11 cellular contexts compared by ENCODE assay signal in the genomic region with DNA sequence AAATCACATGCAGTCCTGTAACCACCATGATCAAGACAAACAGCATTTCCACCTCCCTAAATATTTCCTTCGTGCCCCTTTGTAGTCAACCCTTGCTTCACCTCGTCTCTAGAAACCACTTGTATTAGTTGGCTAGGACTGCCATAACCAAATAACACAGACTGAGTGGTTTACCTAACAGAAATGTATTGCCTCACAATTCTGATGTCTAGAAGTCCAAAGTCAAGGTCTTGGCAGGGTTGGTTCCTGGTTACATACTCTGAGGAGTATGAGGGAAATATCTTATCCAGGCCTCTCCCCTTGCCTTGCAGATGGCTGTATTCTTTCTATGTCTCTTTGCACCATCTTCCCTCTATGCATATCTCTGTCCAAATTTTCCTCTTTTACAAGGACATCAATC. TPM values are rescaled to one million over a fixed set of nuclear protein-coding genes. Genes with fewer than 3 reads are reported as not detected.
A peak's percentile ranks its signal among the peaks of the same experiment; 100 is the strongest.
DNase-seq lines count a peak whose midpoint lies in the region; ATAC-seq and TF ChIP-seq lines count a peak whose summit lies in the region.
"Had no signal": no experiment of that assay in that cellular context is flagged by ENCODE, and none has a peak within 500 bp of the region (broad histone marks: within the 10 kb centered on the region; RNA-seq: fewer than 3 reads in every experiment).

No MANE protein-coding gene starts in this region.

- H3F3A ChIP-seq in GM23338 (replicated peaks; ENCODE audit: low read depth), result no peaks in the 10 kb centered on the region

- no peak overlapping the region for H3K27ac Mint-ChIP-seq in GM23338
- H3K27ac Mint-ChIP-seq: CD4-positive, CD25-positive, alpha-beta regulatory T cell; H9 had no signal

- no peak overlapping the region for H3K4me2 ChIP-seq in GM23338
- H3K4me2 ChIP-seq: BLaER1 treated with 17β-estradiol and CSF1 and Interleukin-3, amounts not matched to agents 10 nM and 100 nM had no signal

- no peak for TF ChIP-seq CTCF in GM23338 (conservative IDR thresholded peaks at IDR 0.05; ENCODE audit: low read depth in 2 of 2)
- TF ChIP-seq CTCF in esophagus muscularis mucosa (IDR thresholded peaks at IDR 0.05), result no peak
- TF ChIP-seq CTCF in right lobe of liver (IDR thresholded peaks at IDR 0.05), result no peak

- H3K4me1 ChIP-seq in GM23338 (ENCODE audit: insufficient read depth), result no peaks in the 10 kb centered on the region
- no peaks in the 10 kb centered on the region for H3K4me1 ChIP-seq in esophagus muscularis mucosa
- no peaks in the 10 kb centered on the region for H3K4me1 ChIP-seq in right lobe of liver

- H3K4me3 Mint-ChIP-seq in GM23338, result no peak overlapping the region
- H3K4me3 Mint-ChIP-seq: CD4-positive, CD25-positive, alpha-beta regulatory T cell; H9 had no signal

- intact Hi-C loops in esophagus muscularis mucosa (cut with DNase I) (no loop called here), right lobe of liver (cut with DNase I) (no loop called here)

- H3K36me3 ChIP-seq in GM23338 (ENCODE audit: insufficient read depth) (no peaks in the 10 kb centered on the region), esophagus muscularis mucosa (no peaks in the 10 kb centered on the region), right lobe of liver (no peaks in the 10 kb centered on the region)
- H3K36me3 ChIP-seq: BLaER1 treated with 17β-estradiol and CSF1 and Interleukin-3, amounts not matched to agents 10 nM and 100 nM had no signal

- H3K27ac ChIP-seq in GM23338 (ENCODE audit: low read depth), result no peak overlapping the region
- H3K27ac ChIP-seq in esophagus muscularis mucosa (replicated peaks in 1 of 4), result no peak overlapping the region
- no peak overlapping the region for H3K27ac ChIP-seq in right lobe of liver
- H3K27ac ChIP-seq: BLaER1 treated with 17β-estradiol and CSF1 and Interleukin-3, amounts not matched to agents 10 nM and 100 nM had no signal

- H3K4me1 Mint-ChIP-seq in GM23338, result no peaks in the 10 kb centered on the region
- H3K4me1 Mint-ChIP-seq: H9 had no signal

- ATAC-seq in GM23338 (no peak), right lobe of liver (peak; percentile 53 to 92 (median 73)), HG02759 (IDR thresholded peaks at IDR 0.05; ENCODE audit: unreplicated experiment) (no peak), HG02870 (IDR thresholded peaks at IDR 0.05; ENCODE audit: unreplicated experiment) (no peak), GM21360 (IDR thresholded peaks at IDR 0.05; ENCODE audit: unreplicated experiment) (no peak)

- no peaks in the 10 kb centered on the region for H3K9me3 ChIP-seq in esophagus muscularis mucosa
- H3K9me3 ChIP-seq in right lobe of liver, result no peaks in the 10 kb centered on the region
- H3K9me3 ChIP-seq: BLaER1 treated with 17β-estradiol and CSF1 and Interleukin-3, amounts not matched to agents 10 nM and 100 nM had no signal

- 0 out of 2 replicates have a peak overlapping the region, but pooled peaks have one; percentile 15 for H2AFZ ChIP-seq in GM23338

- H3K9me3 Mint-ChIP-seq in GM23338, result no peaks in the 10 kb centered on the region
- H3K9me3 Mint-ChIP-seq: H9 had no signal

- H3K4me3 ChIP-seq in GM23338, result no peak overlapping the region
- H3K4me3 ChIP-seq in esophagus muscularis mucosa, result no peak overlapping the region
- no peak overlapping the region for H3K4me3 ChIP-seq in right lobe of liver
- H3K4me3 ChIP-seq: BLaER1 treated with 17β-estradiol and CSF1 and Interleukin-3, amounts not matched to agents 10 nM and 100 nM had no signal

- H4K20me1 ChIP-seq in GM23338 (replicated peaks; ENCODE audit: insufficient read depth), result no peaks in the 10 kb centered on the region
- H4K20me1 ChIP-seq: BLaER1 treated with 17β-estradiol and CSF1 and Interleukin-3, amounts not matched to agents 10 nM and 100 nM had no signal

- H3K36me3 Mint-ChIP-seq in GM23338 (ENCODE audit: low read depth), result no peaks in the 10 kb centered on the region
- H3K36me3 Mint-ChIP-seq: CD4-positive, CD25-positive, alpha-beta regulatory T cell had no signal

- TF ChIP-seq EP300 in esophagus muscularis mucosa (IDR thresholded peaks at IDR 0.05), result no peak

- TF ChIP-seq POLR2A in esophagus muscularis mucosa (IDR thresholded peaks at IDR 0.05; ENCODE audit: low read depth), result no peak
- no peak for TF ChIP-seq POLR2A in right lobe of liver (IDR thresholded peaks at IDR 0.05)

- 0 out of 2 replicates have a peak, but pooled peaks cover 3% of the 10 kb centered on the region for H3K9me2 ChIP-seq in GM23338 (ENCODE audit: insufficient read depth)

- no peaks in the 10 kb centered on the region for H3K79me2 ChIP-seq in GM23338 (replicated peaks; ENCODE audit: insufficient read depth)

- 81% methylated on average over 2 of the region's 2 CpGs for WGBS in esophagus muscularis mucosa
- 24% methylated on average over 2 of the region's 2 CpGs for WGBS in right lobe of liver (ENCODE audit: insufficient coverage, low coverage, low lambda C conversion rate, missing lambda C conversion rate)

- H3K27me3 ChIP-seq in GM23338 (ENCODE audit: insufficient read depth), result no peaks in the 10 kb centered on the region
- H3K27me3 ChIP-seq in esophagus muscularis mucosa, result no peaks in the 10 kb centered on the region
- no peaks in the 10 kb centered on the region for H3K27me3 ChIP-seq in right lobe of liver
- H3K27me3 ChIP-seq: BLaER1 treated with 17β-estradiol and CSF1 and Interleukin-3, amounts not matched to agents 10 nM and 100 nM had no signal

- no peaks in the 10 kb centered on the region for H3K27me3 Mint-ChIP-seq in GM23338 (ENCODE audit: insufficient read depth, low read depth, poor library complexity)

- no peak for DNase-seq in GM23338 (ENCODE audit: low spot score)
- peak; percentile 31 for DNase-seq in esophagus muscularis mucosa (ENCODE audit: extremely low spot score)
- DNase-seq in right lobe of liver, result no peak
- no peak for DNase-seq in H4 (ENCODE audit: low spot score)
- DNase-seq: ACHN; CD4-positive, CD25-positive, alpha-beta regulatory T cell; H9 had no signal

TF ChIP-seq in GM23338, 12 proteins besides CTCF, POLR2A, EP300 and RAD21 (continues in another document):
- TF ChIP-seq CREB1 (CRISPR knock-in tag; IDR thresholded peaks at IDR 0.05; ENCODE audit: low read depth), result no peak
- TF ChIP-seq EZH2 (IDR thresholded peaks at IDR 0.05; ENCODE audit: low read depth, unreplicated experiment), result no peak
- no peak for TF ChIP-seq NANOG (IDR thresholded peaks at IDR 0.05; ENCODE audit: borderline replicate concordance)
- no peak for TF ChIP-seq ZNF114 (CRISPR knock-in tag; IDR thresholded peaks at IDR 0.05)
- no peak for TF ChIP-seq ZNF331 (CRISPR knock-in tag; IDR thresholded peaks at IDR 0.05; ENCODE audit: low read depth)
- TF ChIP-seq STAT1 (IDR thresholded peaks at IDR 0.05; ENCODE audit: unreplicated experiment), result no peak

RNA-seq across cellular contexts. Expression of gene FRRS1, which starts 23.3 kb away (rescaled TPM):
- 3.7 and 6.8 TPM in 2 replicates for total RNA-seq in GM23338 (2014; rRNA removed; shearing (Covaris generic))
- polyA plus RNA-seq in GM23338 (2016; fragmentation: Nextera tagmentation; extraction: Ambion mirVana), result 0.09 and 0.34 TPM in 2 replicates
- total RNA-seq in esophagus muscularis mucosa (1 to 10 TPM; 3.0 to 5.0 (median 3.2) TPM), right lobe of liver (10 to 100 TPM; 19.6 to 44.0 (median 31.4) TPM)
- 13.1 and 18.6 TPM in 2 replicates for total RNA-seq in H4 (2014; rRNA removed; shearing (Covaris generic))

Comparison
In these comparisons a context has a peak if more than half of its experiments do, and no peak if none do; other contexts are left out.
1. ATAC-seq: peak in right lobe of liver (4 of 4); none in GM23338 (single experiment), HG02759 (single experiment), HG02870 (single experiment) and GM21360 (single experiment).